Comparison of ENCODE assay signal across 1 cellular context in genomic region chr10:102405632-102406031, GRCh38.
TF ChIP-seq lines count a peak whose summit lies in the region.

No MANE protein-coding gene starts in this region.

TF ChIP-seq in HCT116, 20 proteins besides CTCF, POLR2A, EP300 and RAD21:
- TF ChIP-seq YY1 (IDR thresholded peaks at IDR 0.05; ENCODE audit: extremely low read depth, insufficient replicate concordance, low read depth, low read length) (no peak), POLR2AphosphoS5 (IDR thresholded peaks at IDR 0.05; ENCODE audit: low read depth, low read length) (peak; percentile 21; the same call in 1 of the 2 replicates)
